Comparison of ENCODE assay signal across 12 cellular contexts in the genomic region with DNA sequence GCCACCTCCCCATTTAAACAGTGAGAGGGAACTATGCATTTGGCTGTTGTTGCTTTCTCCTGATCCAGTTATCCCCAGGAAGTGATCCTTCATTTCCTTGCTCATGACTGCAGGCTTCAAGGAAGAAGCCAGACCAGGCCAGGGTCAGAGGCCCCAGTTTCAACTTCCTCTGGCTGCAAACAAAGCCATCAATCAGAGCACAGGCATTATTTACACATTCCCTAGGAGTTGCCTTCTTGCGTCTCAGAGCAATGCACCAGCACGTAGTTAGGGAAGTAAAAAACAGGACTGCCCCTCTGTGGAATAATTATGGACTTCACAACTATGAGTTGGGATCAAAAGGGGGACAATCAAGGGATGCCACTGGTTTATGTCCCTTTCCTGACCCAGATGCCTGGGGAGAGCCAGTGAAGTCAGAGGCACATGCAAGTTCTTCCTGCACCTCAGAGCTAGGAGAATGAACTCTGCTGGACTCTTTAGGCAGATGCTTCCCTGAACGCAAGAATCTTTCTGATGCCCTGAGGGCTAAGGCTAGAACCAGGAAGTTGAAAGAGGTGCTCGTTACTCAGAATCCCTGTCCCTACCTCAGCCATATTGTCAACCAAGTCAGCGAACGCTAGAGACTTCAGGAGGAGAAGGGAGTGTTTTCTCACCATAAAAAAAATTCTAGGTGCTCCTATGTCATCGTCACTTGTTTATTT.
DNase-seq lines count a peak whose midpoint lies in the region; ATAC-seq and TF ChIP-seq lines count a peak whose summit lies in the region.
"Had no signal": no experiment of that assay in that cellular context is flagged by ENCODE, and none has a peak within 500 bp of the region (broad histone marks: within the 10 kb centered on the region; RNA-seq: fewer than 3 reads in every experiment).

No MANE protein-coding gene starts in this region.

- DNase-seq in left cardiac atrium (no peak), Right ventricle myocardium inferior (ENCODE audit: missing footprints) (no peak), fibroblast of pulmonary artery (ENCODE audit: low read depth) (peak; percentile 64), aorta (peak in 1 of 2 donors; percentile 58), OCI-M1 (lab: John Stamatoyannopoulos, UW) (no peak)
- DNase-seq in stimulated activated CD4-positive, alpha-beta T cell treated with anti-CD3 and anti-CD28 coated beads, Interleukin-4, amount 100 ng/mL, for 24 hours = no peak
- DNase-seq: DMS 273 treated with DMSO at 0.1 percent for 48 hours, NCI-H2171, Peyer's patch, T1000 had no signal

- H3K27ac ChIP-seq in muscle layer of colon (ENCODE audit: low read depth, low read length) (peak overlapping the region; percentile 43), aorta (ENCODE audit: low read depth in 1 of 2, low read length in 2 of 2) (peak overlapping the region in 1 of 2 donors; percentile 13)

- WGBS in aorta, 2 donors = 45 to 51% methylated on average over 7 of the region's 7 CpGs

- H3K36me3 ChIP-seq in muscle layer of colon (ENCODE audit: insufficient read depth, low read length) (no peaks in the 10 kb centered on the region), aorta (ENCODE audit: control insufficient read depth in 1 of 2, insufficient read depth in 2 of 2, low read length in 1 of 2) (no peaks in the 10 kb centered on the region)
- H3K36me3 ChIP-seq: Peyer's patch had no signal

- H3K9me3 ChIP-seq in muscle layer of colon (ENCODE audit: low read length) = no peaks in the 10 kb centered on the region
- H3K9me3 ChIP-seq in aorta (ENCODE audit: control insufficient read depth, low read length) = no peaks in the 10 kb centered on the region
- H3K9me3 ChIP-seq: Peyer's patch had no signal

- ATAC-seq in left cardiac atrium (peak; percentile 28 to 46), Right ventricle myocardium inferior (no peak), aorta (ENCODE audit: low FRiP score) (peak; percentile 31), GM21360 (IDR thresholded peaks at IDR 0.05; ENCODE audit: unreplicated experiment) (no peak)

- no peaks in the 10 kb centered on the region for H3K27me3 ChIP-seq in muscle layer of colon (ENCODE audit: control insufficient read depth in 1 of 2, insufficient read depth in 2 of 2, low read length in 2 of 2)
- H3K27me3 ChIP-seq in aorta (ENCODE audit: control insufficient read depth in 1 of 2, insufficient read depth in 2 of 2, low read length in 1 of 2) = no peaks in the 10 kb centered on the region
- H3K27me3 ChIP-seq: Peyer's patch had no signal

- H3K9ac ChIP-seq in muscle layer of colon (ENCODE audit: low read length) = no peak overlapping the region

- peaks cover 20% of the 10 kb centered on the region for H3K4me1 ChIP-seq in muscle layer of colon (ENCODE audit: insufficient read depth, low read length)
- peaks cover 0 to 3% of the 10 kb centered on the region in 2 donors for H3K4me1 ChIP-seq in aorta (ENCODE audit: control insufficient read depth in 1 of 2, insufficient read depth in 2 of 2, low read length in 2 of 2)

- no peak overlapping the region for H3K4me3 ChIP-seq in fibroblast of pulmonary artery (replicated peaks; ENCODE audit: low read depth, low read length)
- no peak overlapping the region for H3K4me3 ChIP-seq in muscle layer of colon (ENCODE audit: low read depth in 1 of 2, low read length in 2 of 2)
- no peak overlapping the region for H3K4me3 ChIP-seq in aorta (ENCODE audit: low read length in 2 of 2)
- H3K4me3 ChIP-seq: Peyer's patch had no signal

- intact Hi-C loops in left cardiac atrium (cut with DNase I) = no loop called here
- intact Hi-C loops in Right ventricle myocardium inferior (cut with DNase I) = no loop called here
- intact Hi-C loops in aorta (cut with DNase I) = no loop called here

- TF ChIP-seq CTCF in fibroblast of pulmonary artery (IDR thresholded peaks at IDR 0.05; ENCODE audit: low read length, missing control alignments) = no peak

Comparison
In these comparisons a context has a peak if more than half of its experiments do, and no peak if none do; other contexts are left out.
1. ATAC-seq: peak in left cardiac atrium (2 of 2) and aorta (single experiment); none in Right ventricle myocardium inferior (single experiment) and GM21360 (single experiment).